In the genomic region with DNA sequence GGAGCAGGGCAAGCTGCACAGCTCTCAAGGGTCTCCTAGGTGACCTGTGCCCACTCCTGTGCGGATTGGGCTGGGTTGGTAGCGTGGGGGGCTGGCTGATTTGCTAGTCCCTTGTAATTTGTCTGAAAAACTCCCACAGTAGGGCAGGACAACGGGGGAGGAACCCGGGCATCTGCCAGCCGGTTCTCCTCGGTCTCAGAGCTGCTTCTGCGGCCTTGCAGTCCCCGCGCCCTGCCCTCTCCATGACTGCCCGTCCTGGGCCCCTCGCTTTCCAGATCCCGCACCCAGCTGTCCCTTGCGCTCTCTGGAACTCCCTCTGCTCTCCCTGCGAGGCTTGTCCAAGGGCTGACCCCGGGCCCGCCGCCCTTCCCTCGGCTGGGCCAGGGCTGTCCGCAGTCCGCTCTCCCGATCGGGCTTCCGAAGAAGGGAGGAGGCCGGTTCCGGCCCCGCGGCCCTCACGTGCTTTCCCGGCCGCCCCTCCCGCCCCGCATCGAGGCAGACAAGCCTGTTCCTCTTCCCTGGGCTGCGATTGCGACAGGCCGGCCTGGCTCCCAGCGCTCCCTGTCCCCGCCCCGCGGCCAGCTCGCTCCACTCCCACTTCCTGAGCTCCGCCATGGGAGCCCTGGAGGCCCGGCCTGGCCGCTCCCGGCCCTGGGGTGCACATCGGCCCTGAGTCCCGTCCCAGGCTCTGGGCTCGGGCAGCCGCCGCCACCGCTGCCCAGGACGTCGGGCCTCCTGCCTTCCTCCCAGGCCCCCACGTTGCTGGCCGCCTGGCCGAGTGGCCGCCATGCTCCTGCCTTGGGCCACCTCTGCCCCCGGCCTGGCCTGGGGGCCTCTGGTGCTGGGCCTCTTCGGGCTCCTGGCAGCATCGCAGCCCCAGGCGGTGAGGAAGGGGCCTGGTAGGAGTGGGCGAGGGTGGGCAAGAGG, we compare ENCODE assay signal across 1 cellular context.
TF ChIP-seq lines count a peak whose summit lies in the region.

TSS of gene LTBR (plus strand) at position 591 of the 927 bp plus-strand sequence. CDS start at position 788, 197 bp downstream.

TF ChIP-seq in endothelial cell of umbilical vein, 7 proteins besides CTCF, POLR2A, EP300 and RAD21 (continued from another document):
- TF ChIP-seq, protein P1, sequence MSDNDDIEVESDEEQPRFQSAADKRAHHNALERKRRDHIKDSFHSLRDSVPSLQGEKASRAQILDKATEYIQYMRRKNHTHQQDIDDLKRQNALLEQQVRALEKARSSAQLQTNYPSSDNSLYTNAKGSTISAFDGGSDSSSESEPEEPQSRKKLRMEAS (IDR thresholded peaks at IDR 0.05; ENCODE audit: insufficient read depth, insufficient read length), result peak; percentile 47
